Comparison of ENCODE assay signal across 1 cellular context in genomic region chr1:38846210-38846609, GRCh38.
TF ChIP-seq lines count a peak whose summit lies in the region.

No MANE protein-coding gene starts in this region.

TF ChIP-seq in K562, 482 proteins besides CTCF, POLR2A, EP300 and RAD21:
- TF ChIP-seq SLC30A9 (CRISPR knock-in tag; IDR thresholded peaks at IDR 0.05): no peak
- TF ChIP-seq EGR1 (conservative IDR thresholded peaks at IDR 0.05): no peak
- TF ChIP-seq MEF2D (tag; conservative IDR thresholded peaks at IDR 0.05; ENCODE audit: low read depth): no peak
- no peak for TF ChIP-seq CAMTA2 (CRISPR knock-in tag; conservative IDR thresholded peaks at IDR 0.05)
- no peak for TF ChIP-seq NFATC3 (IDR thresholded peaks at IDR 0.05)
- TF ChIP-seq ZNF124 (CRISPR knock-in tag; IDR thresholded peaks at IDR 0.05): no peak
